Comparison of ENCODE assay signal across 1 cellular context in the genomic region with DNA sequence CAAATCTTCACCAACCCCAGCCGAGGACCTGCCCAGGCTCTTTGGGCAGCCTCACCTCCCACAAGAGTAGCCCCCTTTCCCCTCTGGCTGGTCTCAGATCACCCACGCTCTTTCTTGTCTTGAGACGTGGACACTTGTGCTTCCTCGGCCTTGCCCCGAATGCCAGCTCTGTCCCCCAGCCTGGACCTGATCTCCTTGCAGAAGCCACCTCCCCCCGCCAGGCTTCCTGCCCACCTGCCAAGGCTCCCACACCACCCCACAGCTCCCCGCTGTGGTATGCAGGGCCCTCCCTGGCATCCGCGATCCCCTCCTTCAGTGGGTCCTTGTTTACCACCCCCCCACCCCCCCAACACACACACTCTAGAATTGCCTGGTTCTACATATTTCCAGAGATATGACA.
TF ChIP-seq lines count a peak whose summit lies in the region.

No MANE protein-coding gene starts in this region.

TF ChIP-seq in IMR-90, 13 proteins besides CTCF, POLR2A, EP300 and RAD21 (continued from another document):
- TF ChIP-seq NFE2L2 (IDR thresholded peaks at IDR 0.05; ENCODE audit: low read depth, low read length) = no peak
- TF ChIP-seq MAZ (IDR thresholded peaks at IDR 0.05; ENCODE audit: borderline replicate concordance, low read depth, low read length) = no peak
